Comparison of ENCODE assay signal across 16 cellular contexts in the genomic region with DNA sequence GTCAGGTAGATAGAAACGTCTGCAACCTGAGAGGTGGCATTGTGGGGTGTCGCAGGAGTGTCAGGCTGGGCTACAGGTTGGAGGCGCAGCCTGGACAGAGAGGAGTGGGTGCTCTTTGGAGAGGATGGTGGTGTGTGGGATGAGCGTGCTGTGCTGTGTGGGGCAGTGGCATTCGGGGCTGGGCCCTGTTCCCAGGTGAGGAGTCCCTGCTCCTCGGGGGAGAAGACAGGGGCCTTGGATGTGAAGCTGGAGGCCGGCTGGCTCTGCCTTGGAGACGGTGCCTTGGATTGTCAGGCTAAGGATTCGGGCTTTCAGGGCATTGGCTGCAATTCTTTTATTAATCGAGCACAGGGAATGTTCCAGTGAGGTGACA.
"Had no signal": no experiment of that assay in that cellular context is flagged by ENCODE, and none has a peak within 500 bp of the region (broad histone marks: within the 10 kb centered on the region; RNA-seq: fewer than 3 reads in every experiment).

No MANE protein-coding gene starts in this region.

- H3K4me3 ChIP-seq: coronary artery, esophagus squamous epithelium, sigmoid colon, spleen, tibial artery, uterus had no signal

- H3K4me1 ChIP-seq: tibial artery, uterus had no signal

- H3K9me3 ChIP-seq: esophagus squamous epithelium, sigmoid colon, spleen, tibial artery, uterus had no signal

- FAIRE-seq: endothelial cell of umbilical vein had no signal

- DNase-seq: activated CD4-positive, alpha-beta T cell treated with anti-CD3 and anti-CD28 coated beads, Interleukin-2, amount 10 ng/mL, durations not matched to agents 24 days and 14 days; activated CD8-positive, alpha-beta memory T cell treated with anti-CD3 and anti-CD28 coated beads, Interleukin-2, amount 50 U/mL, for 4 hours; activated CD8-positive, alpha-beta T cell treated with anti-CD3 and anti-CD28 coated beads, Interleukin-2, amount 10 ng/mL, durations not matched to agents 7 days and 5 days; activated naive CD4-positive, alpha-beta T cell treated with anti-CD3 and anti-CD28 coated beads, Interleukin-2, amount 50 U/mL, for 16 hours; esophagus squamous epithelium; glutamatergic neuron; kidney glomerular epithelial cell; sigmoid colon; spleen; T-helper 2 cell had no signal

- H3K36me3 ChIP-seq: uterus had no signal

- H3K27ac Mint-ChIP-seq: activated CD4-positive, alpha-beta T cell treated with anti-CD3 and anti-CD28 coated beads, Interleukin-2, amount 10 ng/mL, durations not matched to agents 24 days and 14 days; activated CD8-positive, alpha-beta T cell treated with anti-CD3 and anti-CD28 coated beads, Interleukin-2, amount 10 ng/mL, durations not matched to agents 7 days and 5 days had no signal

- H3K27me3 ChIP-seq: esophagus squamous epithelium, sigmoid colon, spleen, tibial artery, uterus had no signal

- ATAC-seq: activated CD8-positive, alpha-beta T cell treated with anti-CD3 and anti-CD28 coated beads, Interleukin-2, amount 10 ng/mL, durations not matched to agents 7 days and 5 days had no signal

- H3K9me3 Mint-ChIP-seq: activated CD4-positive, alpha-beta T cell treated with anti-CD3 and anti-CD28 coated beads, Interleukin-2, amount 10 ng/mL, durations not matched to agents 24 days and 14 days; central memory CD8-positive, alpha-beta T cell; neural crest cell had no signal

- H3K27me3 Mint-ChIP-seq: activated CD4-positive, alpha-beta T cell treated with anti-CD3 and anti-CD28 coated beads, Interleukin-2, amount 10 ng/mL, durations not matched to agents 24 days and 14 days; central memory CD8-positive, alpha-beta T cell had no signal

- H3K4me3 Mint-ChIP-seq: activated CD4-positive, alpha-beta T cell treated with anti-CD3 and anti-CD28 coated beads, Interleukin-2, amount 10 ng/mL, durations not matched to agents 24 days and 14 days; activated CD8-positive, alpha-beta T cell treated with anti-CD3 and anti-CD28 coated beads, Interleukin-2, amount 10 ng/mL, durations not matched to agents 7 days and 5 days; central memory CD8-positive, alpha-beta T cell; neural crest cell had no signal

- H3K27ac ChIP-seq: esophagus squamous epithelium, sigmoid colon, spleen, tibial artery, uterus had no signal
